ENCODE assay signal across 8 cellular contexts in genomic region chr18:74497308-74497640, GRCh38. TPM values are rescaled to one million over a fixed set of nuclear protein-coding genes. Genes with fewer than 3 reads are reported as not detected.
A peak's percentile ranks its signal among the peaks of the same experiment; 100 is the strongest.
DNase-seq lines count a peak whose midpoint lies in the region; ATAC-seq and TF ChIP-seq lines count a peak whose summit lies in the region.

No MANE protein-coding gene starts in this region.

- H3K9me3 Mint-ChIP-seq in Calu3 (ENCODE audit: low read depth, unreplicated experiment): no peaks in the 10 kb centered on the region
- H3K9me3 Mint-ChIP-seq in effector memory CD8-positive, alpha-beta T cell: no peaks in the 10 kb centered on the region

- peak overlapping the region; percentile 66 for H3K27ac Mint-ChIP-seq in Calu3 (ENCODE audit: unreplicated experiment)
- peak overlapping the region; percentile 91 to 97 for H3K27ac Mint-ChIP-seq in effector memory CD8-positive, alpha-beta T cell

- H3K4me3 Mint-ChIP-seq in Calu3 (ENCODE audit: low read depth, unreplicated experiment): peak overlapping the region; percentile 73
- H3K4me3 Mint-ChIP-seq in effector memory CD8-positive, alpha-beta T cell: peak overlapping the region; percentile 84 to 97

- H3K4me1 ChIP-seq in OCI-LY1 (ENCODE audit: insufficient read depth, low read length, severe bottlenecking) (peaks cover 50% of the 10 kb centered on the region), osteoblast (ENCODE audit: insufficient read depth, low read length) (peaks cover 24% of the 10 kb centered on the region)

- H3K4me3 ChIP-seq in OCI-LY1 (ENCODE audit: low read depth, low read length, poor library complexity, severe bottlenecking): peak overlapping the region; percentile 87
- peak overlapping the region; percentile 94 for H3K4me3 ChIP-seq in osteoblast (ENCODE audit: insufficient read depth, low read length)

- H3K36me3 ChIP-seq in OCI-LY1 (ENCODE audit: insufficient read depth, low read length) (peaks cover 14% of the 10 kb centered on the region; the same call in 1 of the 2 replicates), osteoblast (ENCODE audit: insufficient read depth, low read length) (peaks cover 12% of the 10 kb centered on the region)

- H3K4me1 Mint-ChIP-seq in Calu3 (ENCODE audit: low read depth, unreplicated experiment): peaks cover 46% of the 10 kb centered on the region
- peaks cover 27 to 40% of the 10 kb centered on the region in 2 donors for H3K4me1 Mint-ChIP-seq in effector memory CD8-positive, alpha-beta T cell (ENCODE audit: low read depth in 2 of 2)

- H3K9me2 ChIP-seq in OCI-LY1 (ENCODE audit: low read depth, low read length): no peaks in the 10 kb centered on the region

- H4K20me1 ChIP-seq in OCI-LY1 (ENCODE audit: insufficient read depth, low read length) (no peaks in the 10 kb centered on the region), osteoblast (ENCODE audit: insufficient read depth, low read length) (peaks cover 3% of the 10 kb centered on the region)

- peaks cover 59% of the 10 kb centered on the region for H3K36me3 Mint-ChIP-seq in Calu3 (ENCODE audit: insufficient read depth, unreplicated experiment)
- peaks cover 38% of the 10 kb centered on the region for H3K36me3 Mint-ChIP-seq in effector memory CD8-positive, alpha-beta T cell (ENCODE audit: insufficient read depth)

- ATAC-seq in effector memory CD8-positive, alpha-beta T cell (replicated peaks): no peak
- ATAC-seq in HG02938 (IDR thresholded peaks at IDR 0.05; ENCODE audit: unreplicated experiment): no peak

- H3K27me3 ChIP-seq in OCI-LY1 (ENCODE audit: insufficient read depth, low read length) (no peaks in the 10 kb centered on the region; the same call in 1 of the 2 replicates), osteoblast (ENCODE audit: insufficient read depth, low read length) (no peaks in the 10 kb centered on the region)

- 0 out of 2 replicates have a peak, but pooled peaks cover 10% of the 10 kb centered on the region for H3F3A ChIP-seq in OCI-LY1 (ENCODE audit: insufficient read depth, low read length)

- peak overlapping the region; percentile 95 for H3K27ac ChIP-seq in OCI-LY1 (ENCODE audit: low read depth, low read length, poor library complexity, severe bottlenecking)
- H3K27ac ChIP-seq in osteoblast (ENCODE audit: low read depth, low read length): peak overlapping the region; percentile 79

- no TSS peak for BruUV-seq in Calu3 (replicated peaks; lab: Mats Ljungman, UMichigan)

- H3K4me2 ChIP-seq in OCI-LY1 (ENCODE audit: low read length) (peak overlapping the region; percentile 87), osteoblast (ENCODE audit: insufficient read depth, low read length) (peak overlapping the region; percentile 98)

- H2AFZ ChIP-seq in OCI-LY1 (ENCODE audit: low read length) (no peak overlapping the region), osteoblast (ENCODE audit: low read length) (peak overlapping the region; percentile 86)

- H3K27me3 Mint-ChIP-seq in Calu3 (ENCODE audit: unreplicated experiment): no peaks in the 10 kb centered on the region
- H3K27me3 Mint-ChIP-seq in effector memory CD8-positive, alpha-beta T cell: no peaks in the 10 kb centered on the region

- peaks cover 6% of the 10 kb centered on the region; the same call in 1 of the 2 replicates for H3K79me2 ChIP-seq in OCI-LY1 (ENCODE audit: insufficient read depth, low read length)
- peaks cover 32% of the 10 kb centered on the region for H3K79me2 ChIP-seq in osteoblast (ENCODE audit: insufficient read depth, low read length)

- intact Hi-C loops in Calu3 (cut with micrococcal nuclease; ENCODE audit: unreplicated experiment): no loop called here

- no peaks in the 10 kb centered on the region for H3K9me3 ChIP-seq in OCI-LY1 (ENCODE audit: low read length)
- H3K9me3 ChIP-seq in osteoblast (ENCODE audit: low read depth, low read length): no peaks in the 10 kb centered on the region

- peak overlapping the region; percentile 79 for H3K9ac ChIP-seq in OCI-LY1 (ENCODE audit: low read length)

- TF ChIP-seq CTCF in Calu3 (IDR thresholded peaks at IDR 0.05; ENCODE audit: unreplicated experiment): no peak
- TF ChIP-seq CTCF in OCI-LY1 (IDR thresholded peaks at IDR 0.05; ENCODE audit: low read length): no peak
- TF ChIP-seq CTCF in osteoblast (IDR thresholded peaks at IDR 0.05; ENCODE audit: extremely low read depth, low read depth, low read length): no peak

- CTCF ChIA-PET in Calu3 (lab: Charles Lee): no interaction called here

- DNase-seq in Calu3: no peak
- no peak for DNase-seq in effector memory CD8-positive, alpha-beta T cell
- no peak for DNase-seq in osteoblast (ENCODE audit: insufficient read length, low spot score, missing footprints)
- DNase-seq in DMS79 treated with DMSO at 0.1 percent for 48 hours (lab: John Stamatoyannopoulos, UW): no peak
- no peak for DNase-seq in germinal center (ENCODE audit: low spot score)
- no peak for DNase-seq in activated effector memory CD4-positive, alpha-beta T cell treated with Interleukin-2 at 50 U/mL for 16 hours

RNA-seq across cellular contexts. Expression of gene CNDP2, which starts 1.1 kb away (rescaled TPM):
- 279 and 312 TPM in 2 replicates for total RNA-seq in Calu3 (2022)
- total RNA-seq in osteoblast: 25.3 and 27.7 TPM in 2 replicates

RNA-seq across cellular contexts. Expression of gene CNDP1, which starts 37.0 kb away (rescaled TPM):
- total RNA-seq in Calu3 (2022): not detected in 2 replicates
- total RNA-seq in osteoblast: not detected in 2 replicates

RNA-seq across cellular contexts. Expression of gene DIPK1C, which starts 40.2 kb away (rescaled TPM):
- total RNA-seq in Calu3 (2022): not detected in 2 replicates
- total RNA-seq in osteoblast: not detected in 2 replicates
